Comparison of ENCODE assay signal across 8 cellular contexts in genomic region chr11:35182317-35182939, GRCh38. TPM values are rescaled to one million over a fixed set of nuclear protein-coding genes. Genes with fewer than 3 reads are reported as not detected.
A peak's percentile ranks its signal among the peaks of the same experiment; 100 is the strongest.
DNase-seq lines count a peak whose midpoint lies in the region; ATAC-seq and TF ChIP-seq lines count a peak whose summit lies in the region.

No MANE protein-coding gene starts in this region.

- TF ChIP-seq CTCF in transverse colon (IDR thresholded peaks at IDR 0.05), result no peak

- H3K9me3 Mint-ChIP-seq in activated naive CD4-positive, alpha-beta T cell treated with anti-CD3 and anti-CD28 coated beads, Interleukin-2, amount 50 U/mL, for 24 hours, result no peaks in the 10 kb centered on the region

- peaks cover 0 to 14% (median 0%) of the 10 kb centered on the region in 4 donors for H3K36me3 ChIP-seq in transverse colon

- no peak for DNase-seq in activated naive CD4-positive, alpha-beta T cell (lab: John Stamatoyannopoulos, UW)
- DNase-seq in RKO (ENCODE audit: low spot score) (peak; percentile 11), transverse colon (no peak), DMS79 (lab: John Stamatoyannopoulos, UW) (no peak), cardiac septum (ENCODE audit: low spot score) (no peak)
- no peak for DNase-seq in stimulated activated CD4-positive, alpha-beta T cell treated with anti-CD3 and anti-CD28 coated beads, Interleukin-1b, Interleukin-23, amount 100 ng/mL, for 48 hours

- peaks cover 82% of the 10 kb centered on the region for H3K4me1 Mint-ChIP-seq in activated naive CD4-positive, alpha-beta T cell treated with anti-CD3 and anti-CD28 coated beads, Interleukin-2, amount 50 U/mL, for 24 hours

- 73 to 78% methylated on average over 6 of the region's 6 CpGs for WGBS in transverse colon (ENCODE audit: low coverage in 1 of 2), 2 donors

- H3K27me3 Mint-ChIP-seq in activated naive CD4-positive, alpha-beta T cell treated with anti-CD3 and anti-CD28 coated beads, Interleukin-2, amount 50 U/mL, for 24 hours, result no peaks in the 10 kb centered on the region

- TF ChIP-seq POLR2A in transverse colon (IDR thresholded peaks at IDR 0.05), result no peak

- intact Hi-C loops in transverse colon (cut with DNase I; ENCODE audit: low total_unique reads), result loop anchor here (5.0 kb wide), 1 partner anchor 720 kb away; no protein-coding TSS in a partner anchor
- intact Hi-C loops in cardiac septum (cut with DNase I), result loop anchor here (5.0 kb wide), 1 partner anchor 40 kb away; no protein-coding TSS in a partner anchor

- in situ Hi-C loops in transverse colon (cut with MboI; ENCODE audit: low pct_ligation_motif_present in 1 of 4, low pct_unique_long_range_greater_than_20kb in 1 of 4, low sequenced_read_pairs in 3 of 4), result no loop called here

- ATAC-seq in HG02763 (IDR thresholded peaks at IDR 0.05; ENCODE audit: unreplicated experiment), result peak; percentile 76

- TF ChIP-seq EP300 in transverse colon (IDR thresholded peaks at IDR 0.05; ENCODE audit: low read depth), result no peak

- no peaks in the 10 kb centered on the region for H3K9me3 ChIP-seq in transverse colon

- no peak overlapping the region for H3K4me3 ChIP-seq in transverse colon

- H3K4me3 Mint-ChIP-seq in activated naive CD4-positive, alpha-beta T cell treated with anti-CD3 and anti-CD28 coated beads, Interleukin-2, amount 50 U/mL, for 24 hours, result peak overlapping the region; percentile 74

- peak overlapping the region in 3 of 4 donors; percentile 4 to 25 (median 21) for H3K27ac ChIP-seq in transverse colon

- peaks cover 24 to 52% (median 30%) of the 10 kb centered on the region in 4 donors for H3K4me1 ChIP-seq in transverse colon

- no peaks in the 10 kb centered on the region for H3K27me3 ChIP-seq in transverse colon

- peak overlapping the region; percentile 93 for H3K27ac Mint-ChIP-seq in activated naive CD4-positive, alpha-beta T cell treated with anti-CD3 and anti-CD28 coated beads, Interleukin-2, amount 50 U/mL, for 24 hours

- peaks cover 60% of the 10 kb centered on the region for H3K36me3 Mint-ChIP-seq in activated naive CD4-positive, alpha-beta T cell treated with anti-CD3 and anti-CD28 coated beads, Interleukin-2, amount 50 U/mL, for 24 hours

RNA-seq across cellular contexts. Expression of gene CD44, which starts 43.5 kb away (rescaled TPM):
- total RNA-seq in transverse colon, result 100 to 1,000 TPM in 3 of 4 donors, 10 to 100 TPM in 1; 56.3 to 182 (median 114) TPM
- 55.6 TPM for total RNA-seq in cardiac septum
